In genomic region chr11:119041821-119042514, GRCh38 we compare ENCODE assay signal across 1 cellular context.
TF ChIP-seq lines count a peak whose summit lies in the region.

No MANE protein-coding gene starts in this region.

TF ChIP-seq in K562, 482 proteins besides CTCF, POLR2A, EP300 and RAD21 (continued from another document):
- TF ChIP-seq YY1 (IDR thresholded peaks at IDR 0.05; ENCODE audit: borderline replicate concordance in 1 of 3, control insufficient read depth in 1 of 3, extremely low read depth in 1 of 3, insufficient read depth in 3 of 3, insufficient read length in 1 of 3, insufficient replicate concordance in 2 of 3, low read depth in 1 of 3, low read length in 2 of 3), result no peak
- no peak for TF ChIP-seq ZNF592 (IDR thresholded peaks at IDR 0.05)
- no peak for TF ChIP-seq ZNF174 (CRISPR knock-in tag; IDR thresholded peaks at IDR 0.05)
- no peak for TF ChIP-seq ZNF778 (CRISPR knock-in tag; IDR thresholded peaks at IDR 0.05)
- no peak for TF ChIP-seq ZBTB8A (IDR thresholded peaks at IDR 0.05; ENCODE audit: partially characterized antibody)
- no peak for TF ChIP-seq TARDBP (IDR thresholded peaks at IDR 0.05)
- no peak for TF ChIP-seq BCL6 (CRISPR knock-in tag; IDR thresholded peaks at IDR 0.05)
- TF ChIP-seq ZNF512 (tag; IDR thresholded peaks at IDR 0.05), result no peak
- no peak for TF ChIP-seq TCF15 (CRISPR knock-in tag; IDR thresholded peaks at IDR 0.05)
- 0 out of 2 replicates have a peak, but pooled peaks have one; percentile 18 for TF ChIP-seq ZEB2 (IDR thresholded peaks at IDR 0.05)
- TF ChIP-seq FOSL1 (tag; conservative IDR thresholded peaks at IDR 0.05), result peak; percentile 50
- no peak for TF ChIP-seq PHB (CRISPR knock-in tag; IDR thresholded peaks at IDR 0.05)
- TF ChIP-seq KLF10 (CRISPR knock-in tag; IDR thresholded peaks at IDR 0.05), result no peak
- TF ChIP-seq SRSF3 (IDR thresholded peaks at IDR 0.05; ENCODE audit: insufficient read depth, low read length), result no peak
- TF ChIP-seq TCFL5 (CRISPR knock-in tag; conservative IDR thresholded peaks at IDR 0.05), result no peak
- TF ChIP-seq, protein P1, sequence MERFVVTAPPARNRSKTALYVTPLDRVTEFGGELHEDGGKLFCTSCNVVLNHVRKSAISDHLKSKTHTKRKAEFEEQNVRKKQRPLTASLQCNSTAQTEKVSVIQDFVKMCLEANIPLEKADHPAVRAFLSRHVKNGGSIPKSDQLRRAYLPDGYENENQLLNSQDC (CRISPR knock-in tag; IDR thresholded peaks at IDR 0.05), result no peak
- no peak for TF ChIP-seq SIN3A (IDR thresholded peaks at IDR 0.05; ENCODE audit: borderline replicate concordance in 2 of 2, control insufficient read depth in 1 of 2, low read depth in 2 of 2, low read length in 2 of 2)
- TF ChIP-seq ETS1 (conservative IDR thresholded peaks at IDR 0.05; ENCODE audit: control insufficient read depth, low read depth, low read length), result no peak
- TF ChIP-seq IRF1 (CRISPR knock-in tag; IDR thresholded peaks at IDR 0.05; ENCODE audit: borderline replicate concordance), result no peak
- TF ChIP-seq RBFOX2 (IDR thresholded peaks at IDR 0.05; ENCODE audit: low read depth, low read length), result no peak
- TF ChIP-seq ETV5 (CRISPR knock-in tag; IDR thresholded peaks at IDR 0.05; ENCODE audit: low read depth), result no peak
- no peak for TF ChIP-seq ZNF511 (CRISPR knock-in tag; IDR thresholded peaks at IDR 0.05)
- peak; percentile 43; the same call in 1 of the 2 replicates for TF ChIP-seq NFE2 (IDR thresholded peaks at IDR 0.05; ENCODE audit: low read depth)
- no peak for TF ChIP-seq E2F3 (CRISPR knock-in tag; IDR thresholded peaks at IDR 0.05)
- TF ChIP-seq ZNF3 (CRISPR knock-in tag; IDR thresholded peaks at IDR 0.05), result no peak
- peak; percentile 87 for TF ChIP-seq ZNF316 (IDR thresholded peaks at IDR 0.05)
- peak; percentile 30; the same call in 1 of the 2 replicates for TF ChIP-seq ATF3 (IDR thresholded peaks at IDR 0.05)
- no peak for TF ChIP-seq ATF3 (CRISPR knock-in tag; conservative IDR thresholded peaks at IDR 0.05)
- TF ChIP-seq, protein P2, sequence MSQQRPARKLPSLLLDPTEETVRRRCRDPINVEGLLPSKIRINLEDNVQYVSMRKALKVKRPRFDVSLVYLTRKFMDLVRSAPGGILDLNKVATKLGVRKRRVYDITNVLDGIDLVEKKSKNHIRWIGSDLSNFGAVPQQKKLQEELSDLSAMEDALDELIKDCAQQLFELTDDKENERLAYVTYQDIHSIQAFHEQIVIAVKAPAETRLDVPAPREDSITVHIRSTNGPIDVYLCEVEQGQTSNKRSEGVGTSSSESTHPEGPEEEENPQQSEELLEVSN (IDR thresholded peaks at IDR 0.05; ENCODE audit: borderline replicate concordance in 1 of 2, extremely low read depth in 1 of 2, insufficient read depth in 1 of 2, insufficient read length in 1 of 2, low read depth in 1 of 2, low read length in 1 of 2, poor library complexity in 1 of 2, severe bottlenecking in 1 of 2), result no peak
- no peak for TF ChIP-seq ZNF75A (CRISPR knock-in tag; IDR thresholded peaks at IDR 0.05)
- peak; percentile 33; the same call in 1 of the 2 replicates for TF ChIP-seq MAFF (IDR thresholded peaks at IDR 0.05; ENCODE audit: low read length)
- TF ChIP-seq RBM39 (optimal IDR thresholded peaks at IDR 0.05; ENCODE audit: low read depth, low read length), result no peak
- no peak for TF ChIP-seq GTF2B (IDR thresholded peaks at IDR 0.05; ENCODE audit: extremely low read depth, insufficient read length)
- no peak for TF ChIP-seq ZNF217 (CRISPR knock-in tag; IDR thresholded peaks at IDR 0.05)
- no peak for TF ChIP-seq RBM17 (IDR thresholded peaks at IDR 0.05; ENCODE audit: borderline replicate concordance, low read depth, low read length)
- no peak for TF ChIP-seq NR4A1 (CRISPR knock-in tag; IDR thresholded peaks at IDR 0.05)
- no peak for TF ChIP-seq NR4A1 (tag; IDR thresholded peaks at IDR 0.05)
- TF ChIP-seq ZKSCAN3 (CRISPR knock-in tag; IDR thresholded peaks at IDR 0.05), result no peak
- TF ChIP-seq ZNF133 (CRISPR knock-in tag; IDR thresholded peaks at IDR 0.05), result no peak
- TF ChIP-seq DPF2 (IDR thresholded peaks at IDR 0.05), result no peak
- no peak for TF ChIP-seq RBM15 (IDR thresholded peaks at IDR 0.05; ENCODE audit: insufficient read depth, low read length)
- no peak for TF ChIP-seq SAP30 (IDR thresholded peaks at IDR 0.05; ENCODE audit: borderline replicate concordance, insufficient read depth, low read depth, low read length, poor library complexity, severe bottlenecking)
- no peak for TF ChIP-seq MYBL2 (IDR thresholded peaks at IDR 0.05; ENCODE audit: low read depth)
- TF ChIP-seq MYBL2 (CRISPR knock-in tag; IDR thresholded peaks at IDR 0.05; ENCODE audit: borderline replicate concordance), result no peak
- no peak for TF ChIP-seq MXI1 (IDR thresholded peaks at IDR 0.05; ENCODE audit: low read depth, low read length)
- no peak for TF ChIP-seq TAL1 (IDR thresholded peaks at IDR 0.05)
- no peak for TF ChIP-seq RB1 (IDR thresholded peaks at IDR 0.05; ENCODE audit: low read depth)
- TF ChIP-seq CBFA2T2 (conservative IDR thresholded peaks at IDR 0.05), result no peak
- no peak for TF ChIP-seq OTX1 (CRISPR knock-in tag; IDR thresholded peaks at IDR 0.05)
- no peak for TF ChIP-seq KAT8 (IDR thresholded peaks at IDR 0.05; ENCODE audit: low read depth)
- no peak for TF ChIP-seq NFRKB (IDR thresholded peaks at IDR 0.05; ENCODE audit: low read depth)
- TF ChIP-seq, protein P3, sequence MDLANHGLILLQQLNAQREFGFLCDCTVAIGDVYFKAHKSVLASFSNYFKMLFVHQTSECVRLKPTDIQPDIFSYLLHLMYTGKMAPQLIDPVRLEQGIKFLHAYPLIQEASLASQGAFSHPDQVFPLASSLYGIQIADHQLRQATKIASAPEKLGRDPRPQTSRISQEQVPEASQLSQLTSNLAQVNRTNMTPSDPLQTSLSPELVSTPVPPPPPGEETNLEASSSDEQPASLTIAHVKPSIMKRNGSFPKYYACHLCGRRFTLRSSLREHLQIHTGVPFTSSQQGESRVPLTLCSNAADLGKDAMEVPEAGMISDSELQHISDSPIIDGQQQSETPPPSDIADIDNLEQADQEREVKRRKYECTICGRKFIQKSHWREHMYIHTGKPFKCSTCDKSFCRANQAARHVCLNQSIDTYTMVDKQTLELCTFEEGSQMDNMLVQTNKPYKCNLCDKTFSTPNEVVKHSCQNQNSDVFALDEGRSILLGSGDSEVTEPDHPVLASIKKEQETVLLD (IDR thresholded peaks at IDR 0.05), result no peak
